ENCODE assay signal across 1 cellular context in genomic region chrX:15497865-15498264, GRCh38.
TF ChIP-seq lines count a peak whose summit lies in the region.

No MANE protein-coding gene starts in this region.

TF ChIP-seq in WTC11, 78 proteins besides CTCF, POLR2A, EP300 and RAD21 (continued from another document):
- no peak for TF ChIP-seq FOXP4 (CRISPR knock-in tag; IDR thresholded peaks at IDR 0.05)
